Comparison of ENCODE assay signal across 10 cellular contexts in genomic region chr4:183798921-183799307, GRCh38.
DNase-seq lines count a peak whose midpoint lies in the region; ATAC-seq and TF ChIP-seq lines count a peak whose summit lies in the region.
"Had no signal": no experiment of that assay in that cellular context is flagged by ENCODE, and none has a peak within 500 bp of the region (broad histone marks: within the 10 kb centered on the region; RNA-seq: fewer than 3 reads in every experiment).

No MANE protein-coding gene starts in this region.

- H4K5ac ChIP-seq in mesendoderm (ENCODE audit: low read length), result no peak overlapping the region

- peaks cover 39% of the 10 kb centered on the region for H3K4me1 ChIP-seq in left ventricle myocardium inferior
- peaks cover 0 to 9% of the 10 kb centered on the region in 2 donors for H3K4me1 ChIP-seq in right atrium auricular region
- H3K4me1 ChIP-seq in mesendoderm (ENCODE audit: control insufficient read depth, low read depth, low read length), result no peaks in the 10 kb centered on the region
- no peaks in the 10 kb centered on the region for H3K4me1 ChIP-seq in urinary bladder (ENCODE audit: insufficient read depth)

- intact Hi-C loops in left ventricle myocardium inferior (cut with micrococcal nuclease), result no loop called here

- peaks cover 32% of the 10 kb centered on the region for H3K27me3 ChIP-seq in left ventricle myocardium inferior (ENCODE audit: low read depth)
- no peaks in the 10 kb centered on the region for H3K27me3 ChIP-seq in right atrium auricular region
- peaks cover 6% of the 10 kb centered on the region for H3K27me3 ChIP-seq in mesendoderm (ENCODE audit: insufficient read depth, low read length, poor library complexity)

- TF ChIP-seq CTCF in left ventricle myocardium inferior (IDR thresholded peaks at IDR 0.05; ENCODE audit: borderline replicate concordance), result no peak
- TF ChIP-seq CTCF in right atrium auricular region (IDR thresholded peaks at IDR 0.05), result no peak

- H3K4me3 ChIP-seq in left ventricle myocardium inferior (peak overlapping the region; percentile 82), right atrium auricular region (peak overlapping the region in 1 of 2 donors; percentile 68), mesendoderm (ENCODE audit: low read length) (no peak overlapping the region), urinary bladder (ENCODE audit: low read depth, low read length) (peak overlapping the region; percentile 75)

- H2BK5ac ChIP-seq in mesendoderm (ENCODE audit: low read length), result no peak overlapping the region

- peaks cover 68% of the 10 kb centered on the region for H3K27me3 Mint-ChIP-seq in activated naive CD8-positive, alpha-beta T cell treated with anti-CD3 and anti-CD28 coated beads for 36 hours

- no peak overlapping the region for H3K4me2 ChIP-seq in mesendoderm (ENCODE audit: low read length)

- H4K8ac ChIP-seq in mesendoderm (ENCODE audit: low read depth, low read length), result no peak overlapping the region

- H3K36me3 ChIP-seq in left ventricle myocardium inferior (no peaks in the 10 kb centered on the region), right atrium auricular region (no peaks in the 10 kb centered on the region), mesendoderm (ENCODE audit: control insufficient read depth, insufficient read depth, low read length) (no peaks in the 10 kb centered on the region), urinary bladder (ENCODE audit: insufficient read depth) (no peaks in the 10 kb centered on the region)

- no peak overlapping the region for H3K56ac ChIP-seq in mesendoderm (ENCODE audit: low read length)

- no peaks in the 10 kb centered on the region for H3K79me1 ChIP-seq in mesendoderm (ENCODE audit: low read length)

- no peak overlapping the region for H3K9ac ChIP-seq in mesendoderm (ENCODE audit: low read length)

- peaks cover 12% of the 10 kb centered on the region for H3K4me1 Mint-ChIP-seq in activated naive CD8-positive, alpha-beta T cell treated with anti-CD3 and anti-CD28 coated beads for 36 hours

- peak overlapping the region; percentile 37 for H3K4me3 Mint-ChIP-seq in activated naive CD8-positive, alpha-beta T cell treated with anti-CD3 and anti-CD28 coated beads for 36 hours

- ATAC-seq in HG03378 (IDR thresholded peaks at IDR 0.05; ENCODE audit: unreplicated experiment), result no peak

- H3K9me3 Mint-ChIP-seq in activated naive CD8-positive, alpha-beta T cell treated with anti-CD3 and anti-CD28 coated beads for 36 hours, result no peaks in the 10 kb centered on the region

- H3K4ac ChIP-seq in mesendoderm (ENCODE audit: low read depth, low read length), result no peak overlapping the region

- peak overlapping the region; percentile 91 for H3K27ac ChIP-seq in left ventricle myocardium inferior (replicated peaks)
- no peak overlapping the region for H3K27ac ChIP-seq in right atrium auricular region
- no peak overlapping the region for H3K27ac ChIP-seq in mesendoderm (ENCODE audit: low read depth, low read length)
- H3K27ac ChIP-seq in urinary bladder (ENCODE audit: low read depth), result no peak overlapping the region

- DNase-seq in left ventricle myocardium inferior, result no peak
- no peak for DNase-seq in right atrium auricular region (ENCODE audit: low spot score)
- no peak for DNase-seq in activated naive CD8-positive, alpha-beta T cell treated with anti-CD3 and anti-CD28 coated beads for 36 hours
- peak; percentile 46 for DNase-seq in mesendoderm
- DNase-seq in foreskin melanocyte, result no peak
- no peak for DNase-seq in islet precursor cell
- DNase-seq: COR-L47; NK-92 treated with Interleukin-12 subunit alpha and Interleukin-12 subunit beta, amount 100 ng/mL, for 24 hours had no signal

- H3K27ac Mint-ChIP-seq in activated naive CD8-positive, alpha-beta T cell treated with anti-CD3 and anti-CD28 coated beads for 36 hours, result no peak overlapping the region

- no peak overlapping the region for H3K18ac ChIP-seq in mesendoderm (ENCODE audit: low read length)

- H3K36me3 Mint-ChIP-seq in activated naive CD8-positive, alpha-beta T cell treated with anti-CD3 and anti-CD28 coated beads for 36 hours, result peaks cover 1% of the 10 kb centered on the region

- no peak overlapping the region for H2BK15ac ChIP-seq in mesendoderm (replicated peaks; ENCODE audit: low read depth)

- H3K9me3 ChIP-seq in left ventricle myocardium inferior (replicated peaks) (peaks cover 15% of the 10 kb centered on the region), right atrium auricular region (no peaks in the 10 kb centered on the region)

- no peak overlapping the region for H3K23ac ChIP-seq in mesendoderm (ENCODE audit: low read length)

- no peak overlapping the region for H2AK5ac ChIP-seq in mesendoderm (ENCODE audit: low read length)

- WGBS in mesendoderm (ENCODE audit: extremely low coverage, insufficient coverage, low lambda C conversion rate), result no CpG with 5 or more reads among the region's 11 CpGs
- WGBS in urinary bladder, result 37% methylated on average over 11 of the region's 11 CpGs

- no peaks in the 10 kb centered on the region for H3K79me2 ChIP-seq in mesendoderm (ENCODE audit: control insufficient read depth, insufficient read depth, low read length)

- no peak overlapping the region for H2BK120ac ChIP-seq in mesendoderm (ENCODE audit: low read depth, low read length)
